Comparison of ENCODE assay signal across 20 cellular contexts in genomic region chr13:78334059-78334458, GRCh38.
DNase-seq lines count a peak whose midpoint lies in the region; ATAC-seq and TF ChIP-seq lines count a peak whose summit lies in the region.
"Had no signal": no experiment of that assay in that cellular context is flagged by ENCODE, and none has a peak within 500 bp of the region (broad histone marks: within the 10 kb centered on the region; RNA-seq: fewer than 3 reads in every experiment).

No MANE protein-coding gene starts in this region.

- peak; percentile 3 for DNase-seq in NCI-H146 (lab: John Stamatoyannopoulos, UW)
- no peak for DNase-seq in NCI-H146 treated with DMSO at 0.1 percent for 48 hours (lab: John Stamatoyannopoulos, UW; ENCODE audit: unreplicated experiment)
- DNase-seq in WTC11 (ENCODE audit: low spot score), result no peak
- peak; percentile 23 for DNase-seq in iPS-NIHi11 (ENCODE audit: low spot score)
- peak; percentile 17 for DNase-seq in testis
- no peak for DNase-seq in CD4-positive, alpha-beta memory T cell
- DNase-seq in DMS53 treated with DMSO at 0.1 percent for 48 hours (lab: John Stamatoyannopoulos, UW; ENCODE audit: unreplicated experiment), result no peak
- no peak for DNase-seq in nephron progenitor cell
- DNase-seq: Calu3; CD8-positive, alpha-beta T cell; DND-41; EL; HFFc6 had no signal

- POLR2A ChIA-PET in WTC11 (lab: Charles Lee), result interaction anchor here (0.6 kb wide), 1 partner anchor 9 kb away, joined by 3 read pairs; no protein-coding TSS in a partner anchor
- POLR2A ChIA-PET in CD4-positive, alpha-beta memory T cell (lab: Charles Lee; ENCODE audit: partially characterized antibody), result no interaction called here

- no peak overlapping the region for H3K27ac Mint-ChIP-seq in WTC11
- H3K27ac Mint-ChIP-seq in CD4-positive, alpha-beta memory T cell, result no peak overlapping the region
- no peak overlapping the region for H3K27ac Mint-ChIP-seq in nephron progenitor cell
- H3K27ac Mint-ChIP-seq: CD14-positive monocyte; CD8-positive, alpha-beta T cell; HFFc6; IgD-negative memory B cell had no signal

- H3K4me3 Mint-ChIP-seq in WTC11 (no peak overlapping the region), nephron progenitor cell (no peak overlapping the region)
- no peak overlapping the region for H3K4me3 Mint-ChIP-seq in CD4-positive, alpha-beta memory T cell
- H3K4me3 Mint-ChIP-seq: CD14-positive monocyte; CD8-positive, alpha-beta T cell; HFFc6; IgD-negative memory B cell had no signal

- peak; percentile 86 for ATAC-seq in WTC11
- ATAC-seq: A549; CD8-positive, alpha-beta T cell; HCT116; HepG2 had no signal

- H3K4me3 ChIP-seq in testis, result no peak overlapping the region
- no peak overlapping the region for H3K4me3 ChIP-seq in CD4-positive, alpha-beta memory T cell (ENCODE audit: low read length in 2 of 2)
- H3K4me3 ChIP-seq: A549, BLaER1 had no signal

- no peak for TF ChIP-seq POLR2A in testis (IDR thresholded peaks at IDR 0.05)

- WGBS in testis, 2 donors, result 50 to 56% methylated on average over 7 of the region's 7 CpGs

- H3K36me3 Mint-ChIP-seq in WTC11, result no peaks in the 10 kb centered on the region
- no peaks in the 10 kb centered on the region for H3K36me3 Mint-ChIP-seq in CD4-positive, alpha-beta memory T cell
- H3K36me3 Mint-ChIP-seq in nephron progenitor cell (ENCODE audit: low read depth), result no peaks in the 10 kb centered on the region
- H3K36me3 Mint-ChIP-seq: CD14-positive monocyte; CD8-positive, alpha-beta T cell; IgD-negative memory B cell had no signal

- CTCF ChIA-PET in WTC11 (lab: Charles Lee), result no interaction called here
- CTCF ChIA-PET in CD4-positive, alpha-beta memory T cell (lab: Charles Lee; ENCODE audit: partially characterized antibody), result no interaction called here

- H3K9me3 ChIP-seq in testis, result no peaks in the 10 kb centered on the region
- no peaks in the 10 kb centered on the region for H3K9me3 ChIP-seq in CD4-positive, alpha-beta memory T cell (ENCODE audit: control insufficient read depth in 1 of 2, low read length in 2 of 2)
- H3K9me3 ChIP-seq: A549, BLaER1 had no signal

- H3K36me3 ChIP-seq in testis (ENCODE audit: low read depth, missing control alignments), result no peaks in the 10 kb centered on the region
- H3K36me3 ChIP-seq in CD4-positive, alpha-beta memory T cell (ENCODE audit: insufficient read depth, low read length), result no peaks in the 10 kb centered on the region
- H3K36me3 ChIP-seq: BLaER1 had no signal

- no peaks in the 10 kb centered on the region for H3K27me3 ChIP-seq in testis
- H3K27me3 ChIP-seq in CD4-positive, alpha-beta memory T cell (ENCODE audit: insufficient read depth, low read length), result no peaks in the 10 kb centered on the region
- H3K27me3 ChIP-seq: BLaER1 had no signal

- intact Hi-C loops in testis (cut with DNase I; ENCODE audit: low total_unique reads), result no loop called here
- intact Hi-C loops in CD4-positive, alpha-beta memory T cell (cut with micrococcal nuclease), result no loop called here

- H3K4me1 Mint-ChIP-seq in WTC11 (peaks cover 5% of the 10 kb centered on the region), nephron progenitor cell (no peaks in the 10 kb centered on the region)
- no peaks in the 10 kb centered on the region for H3K4me1 Mint-ChIP-seq in CD4-positive, alpha-beta memory T cell
- H3K4me1 Mint-ChIP-seq: CD14-positive monocyte, IgD-negative memory B cell had no signal

- H3K4me1 ChIP-seq in testis, result no peaks in the 10 kb centered on the region
- H3K4me1 ChIP-seq in CD4-positive, alpha-beta memory T cell (ENCODE audit: insufficient read depth, low read length), result no peaks in the 10 kb centered on the region
- H3K4me1 ChIP-seq: A549, BLaER1 had no signal

- H3K27me3 Mint-ChIP-seq in WTC11 (ENCODE audit: low read depth) (no peaks in the 10 kb centered on the region), nephron progenitor cell (ENCODE audit: low read depth, poor library complexity) (peaks cover 4% of the 10 kb centered on the region)
- no peaks in the 10 kb centered on the region for H3K27me3 Mint-ChIP-seq in CD4-positive, alpha-beta memory T cell

- H3K27ac ChIP-seq in testis, result no peak overlapping the region
- H3K27ac ChIP-seq in CD4-positive, alpha-beta memory T cell (ENCODE audit: low read depth, low read length), result no peak overlapping the region
- H3K27ac ChIP-seq: 22Rv1, A549, BLaER1 had no signal

- TF ChIP-seq CTCF in WTC11 (IDR thresholded peaks at IDR 0.05) (no peak), testis (IDR thresholded peaks at IDR 0.05) (no peak), nephron progenitor cell (IDR thresholded peaks at IDR 0.05) (no peak)

- H3K9me3 Mint-ChIP-seq in WTC11, result no peaks in the 10 kb centered on the region
- no peaks in the 10 kb centered on the region for H3K9me3 Mint-ChIP-seq in CD4-positive, alpha-beta memory T cell
- no peaks in the 10 kb centered on the region for H3K9me3 Mint-ChIP-seq in nephron progenitor cell
- H3K9me3 Mint-ChIP-seq: CD8-positive, alpha-beta T cell; HFFc6 had no signal

TF ChIP-seq in WTC11, 78 proteins besides CTCF, POLR2A, EP300 and RAD21:
- TF ChIP-seq SMAD4 (CRISPR knock-in tag; IDR thresholded peaks at IDR 0.05) (no peak), PRDM15 (CRISPR knock-in tag; IDR thresholded peaks at IDR 0.05) (no peak), NFATC4 (CRISPR knock-in tag; IDR thresholded peaks at IDR 0.05) (no peak), TCF7 (CRISPR knock-in tag; IDR thresholded peaks at IDR 0.05; ENCODE audit: low read depth) (no peak), ERG (CRISPR knock-in tag; IDR thresholded peaks at IDR 0.05) (no peak), EMX1 (CRISPR knock-in tag; IDR thresholded peaks at IDR 0.05) (no peak), ZNF281 (CRISPR knock-in tag; IDR thresholded peaks at IDR 0.05) (no peak)

Comparison
In these comparisons a context has a peak if more than half of its experiments do, and no peak if none do; other contexts are left out.
1. DNase-seq: peak in NCI-H146 (single experiment), iPS-NIHi11 (single experiment) and testis (single experiment); none in NCI-H146 treated with DMSO at 0.1 percent for 48 hours (single experiment), WTC11 (single experiment), CD4-positive, alpha-beta memory T cell (0 of 5), DMS53 treated with DMSO at 0.1 percent for 48 hours (single experiment) and nephron progenitor cell (single experiment).